Comparison of ENCODE assay signal across 13 cellular contexts in the genomic region with DNA sequence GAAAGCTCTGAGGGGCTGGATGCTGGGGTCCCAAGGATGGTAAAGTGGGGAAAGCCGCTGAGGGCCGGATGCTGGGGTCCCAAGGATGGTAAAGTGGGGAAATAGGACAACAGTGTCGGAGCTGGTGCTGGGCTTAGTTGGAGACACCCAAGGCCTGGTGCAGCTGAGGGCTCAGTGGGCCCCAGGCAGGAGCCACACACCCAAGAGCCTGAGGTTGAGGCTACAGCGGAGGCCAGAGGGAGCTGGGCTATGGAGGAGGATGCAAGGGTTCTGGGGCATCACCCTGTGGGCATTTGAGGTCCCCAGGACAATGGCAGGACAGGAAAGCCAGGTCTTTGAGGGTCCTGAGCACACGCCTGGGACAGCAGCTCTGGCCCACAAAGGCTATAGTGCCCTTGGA. TPM values are rescaled to one million over a fixed set of nuclear protein-coding genes. Genes with fewer than 3 reads are reported as not detected.
DNase-seq lines count a peak whose midpoint lies in the region; ATAC-seq and TF ChIP-seq lines count a peak whose summit lies in the region.
"Had no signal": no experiment of that assay in that cellular context is flagged by ENCODE, and none has a peak within 500 bp of the region (broad histone marks: within the 10 kb centered on the region; RNA-seq: fewer than 3 reads in every experiment).

No MANE protein-coding gene starts in this region.

- no peaks in the 10 kb centered on the region for H3K9me3 Mint-ChIP-seq in activated naive CD8-positive, alpha-beta T cell treated with anti-CD3 and anti-CD28 coated beads for 36 hours
- no peaks in the 10 kb centered on the region for H3K9me3 Mint-ChIP-seq in stimulated activated effector memory CD8-positive, alpha-beta T cell treated with anti-CD3 and anti-CD28 coated beads, Interleukin-12 subunit alpha, Interleukin-12 subunit beta, amount 100 ng/mL, for 72 hours
- no peaks in the 10 kb centered on the region for H3K9me3 Mint-ChIP-seq in GM23338
- H3K9me3 Mint-ChIP-seq: mesothelial cell of epicardium had no signal

- no peaks in the 10 kb centered on the region for H3K36me3 ChIP-seq in GM23338 (ENCODE audit: insufficient read depth)
- H3K36me3 ChIP-seq: tibial nerve had no signal

- peak overlapping the region; percentile 51 for H3K27ac Mint-ChIP-seq in activated naive CD8-positive, alpha-beta T cell treated with anti-CD3 and anti-CD28 coated beads for 36 hours
- peak overlapping the region; percentile 34 for H3K27ac Mint-ChIP-seq in stimulated activated effector memory CD8-positive, alpha-beta T cell treated with anti-CD3 and anti-CD28 coated beads, Interleukin-12 subunit alpha, Interleukin-12 subunit beta, amount 100 ng/mL, for 72 hours
- no peak overlapping the region for H3K27ac Mint-ChIP-seq in GM23338
- H3K27ac Mint-ChIP-seq: mesothelial cell of epicardium had no signal

- H3K4me2 ChIP-seq in GM23338, result no peak overlapping the region

- H3K27ac ChIP-seq in GM23338 (ENCODE audit: low read depth), result no peak overlapping the region
- H3K27ac ChIP-seq: tibial nerve had no signal

- H3K27me3 Mint-ChIP-seq in activated naive CD8-positive, alpha-beta T cell treated with anti-CD3 and anti-CD28 coated beads for 36 hours, result peaks cover 12% of the 10 kb centered on the region
- H3K27me3 Mint-ChIP-seq in GM23338 (ENCODE audit: insufficient read depth, low read depth, poor library complexity), result peaks cover 12% of the 10 kb centered on the region

- ATAC-seq in HG03175 (IDR thresholded peaks at IDR 0.05; ENCODE audit: unreplicated experiment), result peak; percentile 11
- no peak for ATAC-seq in stimulated activated effector memory CD8-positive, alpha-beta T cell treated with anti-CD3 and anti-CD28 coated beads, Interleukin-12 subunit alpha, Interleukin-12 subunit beta, amount 100 ng/mL, for 72 hours
- ATAC-seq in HG03378 (IDR thresholded peaks at IDR 0.05; ENCODE audit: unreplicated experiment), result no peak
- no peak for ATAC-seq in GM23338

- DNase-seq in activated CD8-positive, alpha-beta memory T cell treated with anti-CD3 and anti-CD28 coated beads, Interleukin-2, amount 50 U/mL, for 4 hours, result peak; percentile 12
- DNase-seq in activated CD8-positive, alpha-beta memory T cell treated with anti-CD3 and anti-CD28 coated beads, Interleukin-2, amount 50 U/mL, for 48 hours, result no peak
- DNase-seq in activated naive CD8-positive, alpha-beta T cell treated with anti-CD3 and anti-CD28 coated beads for 36 hours, result no peak
- no peak for DNase-seq in stimulated activated effector memory CD8-positive, alpha-beta T cell treated with anti-CD3 and anti-CD28 coated beads, Interleukin-12 subunit alpha, Interleukin-12 subunit beta, amount 100 ng/mL, for 72 hours (ENCODE audit: low spot score in 2 of 2)
- DNase-seq in GM13976 (ENCODE audit: low spot score) (no peak), GM23338 (ENCODE audit: low spot score) (no peak)
- DNase-seq: ACHN, foreskin fibroblast, NCI-H1436 treated with DMSO at 0.1 percent for 48 hours had no signal

- TF ChIP-seq CTCF in GM13976 (IDR thresholded peaks at IDR 0.05; ENCODE audit: borderline replicate concordance, control extremely low read depth, extremely low read depth, insufficient read depth, missing control alignments) (no peak), GM23338 (conservative IDR thresholded peaks at IDR 0.05; ENCODE audit: low read depth in 2 of 2) (no peak)

- no peaks in the 10 kb centered on the region for H3F3A ChIP-seq in GM23338 (replicated peaks; ENCODE audit: low read depth)

- H3K4me3 Mint-ChIP-seq in activated naive CD8-positive, alpha-beta T cell treated with anti-CD3 and anti-CD28 coated beads for 36 hours, result no peak overlapping the region
- H3K4me3 Mint-ChIP-seq in stimulated activated effector memory CD8-positive, alpha-beta T cell treated with anti-CD3 and anti-CD28 coated beads, Interleukin-12 subunit alpha, Interleukin-12 subunit beta, amount 100 ng/mL, for 72 hours, result peak overlapping the region; percentile 50
- H3K4me3 Mint-ChIP-seq in GM23338, result no peak overlapping the region
- H3K4me3 Mint-ChIP-seq: mesothelial cell of epicardium had no signal

- no peak overlapping the region for H2AFZ ChIP-seq in GM23338

- no peaks in the 10 kb centered on the region for H3K36me3 Mint-ChIP-seq in activated naive CD8-positive, alpha-beta T cell treated with anti-CD3 and anti-CD28 coated beads for 36 hours
- H3K36me3 Mint-ChIP-seq in stimulated activated effector memory CD8-positive, alpha-beta T cell treated with anti-CD3 and anti-CD28 coated beads, Interleukin-12 subunit alpha, Interleukin-12 subunit beta, amount 100 ng/mL, for 72 hours, result no peaks in the 10 kb centered on the region
- H3K36me3 Mint-ChIP-seq in GM23338 (ENCODE audit: low read depth), result no peaks in the 10 kb centered on the region
- H3K36me3 Mint-ChIP-seq: mesothelial cell of epicardium had no signal

- H3K4me1 Mint-ChIP-seq in activated naive CD8-positive, alpha-beta T cell treated with anti-CD3 and anti-CD28 coated beads for 36 hours, result peaks cover 12% of the 10 kb centered on the region
- H3K4me1 Mint-ChIP-seq in stimulated activated effector memory CD8-positive, alpha-beta T cell treated with anti-CD3 and anti-CD28 coated beads, Interleukin-12 subunit alpha, Interleukin-12 subunit beta, amount 100 ng/mL, for 72 hours, result peaks cover 27% of the 10 kb centered on the region
- no peaks in the 10 kb centered on the region; the same call in 2 of the 3 replicates for H3K4me1 Mint-ChIP-seq in GM23338
- H3K4me1 Mint-ChIP-seq: mesothelial cell of epicardium had no signal

- no peaks in the 10 kb centered on the region for H3K79me2 ChIP-seq in GM23338 (replicated peaks; ENCODE audit: insufficient read depth)

- H3K27me3 ChIP-seq in GM23338 (ENCODE audit: insufficient read depth), result no peaks in the 10 kb centered on the region

- in situ Hi-C loops in GM13976 (cut with MboI; ENCODE audit: low sequenced_read_pairs, unreplicated experiment), result no loop called here

- no peaks in the 10 kb centered on the region for H3K9me2 ChIP-seq in GM23338 (ENCODE audit: insufficient read depth)

- H3K4me1 ChIP-seq in GM23338 (ENCODE audit: insufficient read depth), result no peaks in the 10 kb centered on the region

- no peaks in the 10 kb centered on the region for H4K20me1 ChIP-seq in GM23338 (replicated peaks; ENCODE audit: insufficient read depth)

- no peak overlapping the region for H3K4me3 ChIP-seq in GM23338

TF ChIP-seq in GM23338, 12 proteins besides CTCF, POLR2A, EP300 and RAD21:
- TF ChIP-seq ZNF114 (CRISPR knock-in tag; IDR thresholded peaks at IDR 0.05) (no peak), STAT1 (IDR thresholded peaks at IDR 0.05; ENCODE audit: unreplicated experiment) (no peak), NANOG (IDR thresholded peaks at IDR 0.05; ENCODE audit: borderline replicate concordance) (no peak)
TF ChIP-seq in GM23338: peak in this region for 0.

RNA-seq across cellular contexts. Expression of a gene that starts 19.1 kb away (rescaled TPM):
- total RNA-seq in activated naive CD8-positive, alpha-beta T cell treated with anti-CD3 and anti-CD28 coated beads for 36 hours, result 1 to 10 TPM; 2.1 to 2.4 TPM
- 2.2 and 3.1 TPM in 2 replicates for total RNA-seq in GM23338 (2014; rRNA removed; shearing (Covaris generic))
- polyA plus RNA-seq in GM23338 (2016; fragmentation: Nextera tagmentation; extraction: Ambion mirVana), result 0.39 and 0.75 TPM in 2 replicates
